Comparison of ENCODE assay signal across 34 cellular contexts in genomic region chr13:74335370-74335769, GRCh38.
"Had no signal": no experiment of that assay in that cellular context is flagged by ENCODE, and none has a peak within 500 bp of the region (broad histone marks: within the 10 kb centered on the region; RNA-seq: fewer than 3 reads in every experiment).

No MANE protein-coding gene starts in this region.

- H3K9me3 ChIP-seq: MG63 had no signal

- H3K36me3 ChIP-seq: MG63 had no signal

- H3K4me3 ChIP-seq: MG63 had no signal

- DNase-seq: Karpas-422, Kasumi-1, KG1, MG63, MM.1S, MV-4-11, NCI-H1048, NCI-H1092, NCI-H1092 treated with DMSO at 0.1 percent for 48 hours, NCI-H1105, NCI-H1105 treated with DMSO at 0.1 percent for 48 hours, NCI-H1417, NCI-H1417 treated with DMSO at 0.1 percent for 48 hours, NCI-H1436, NCI-H1436 treated with DMSO at 0.1 percent for 48 hours, NCI-H146, NCI-H1694, NCI-H1694 treated with DMSO at 0.1 percent for 48 hours, NCI-H187, NCI-H187 treated with DMSO at 0.1 percent for 48 hours, NCI-H1930, NCI-H2029, NCI-H2029 treated with DMSO at 0.1 percent for 48 hours, NCI-H2081, NCI-H2081 treated with DMSO at 0.1 percent for 48 hours, NCI-H2107, NCI-H2171, NCI-H2171 treated with DMSO at 0.1 percent for 48 hours, NCI-H2227 treated with DMSO at 0.1 percent for 48 hours, NCI-H226, NCI-H345, NCI-H446, NCI-H446 treated with DMSO at 0.1 percent for 48 hours had no signal

- H3K27ac ChIP-seq: KMS-11 had no signal

- H3K27me3 ChIP-seq: MG63 had no signal
